In the genomic region with DNA sequence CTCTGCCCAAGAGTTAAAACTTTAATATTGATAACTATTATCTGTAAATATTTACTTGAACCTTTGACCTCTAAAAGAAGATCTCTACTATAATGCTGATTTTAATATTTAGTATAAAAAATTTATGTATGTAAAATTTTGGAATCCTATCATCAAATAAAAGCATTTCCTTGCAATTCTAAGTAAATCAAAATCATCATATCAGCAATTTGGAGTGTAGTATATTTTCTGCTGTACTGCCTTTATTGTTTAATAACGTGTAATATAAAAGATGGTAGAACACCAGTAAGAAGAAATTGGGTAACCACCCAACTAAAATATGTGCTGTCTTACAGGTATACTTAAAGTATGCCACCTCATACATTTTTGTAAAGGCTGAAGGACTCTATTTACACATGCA, we compare ENCODE assay signal across 24 cellular contexts.
"Had no signal": no experiment of that assay in that cellular context is flagged by ENCODE, and none has a peak within 500 bp of the region (broad histone marks: within the 10 kb centered on the region; RNA-seq: fewer than 3 reads in every experiment).

No MANE protein-coding gene starts in this region.

- H3K4me3 ChIP-seq: left ventricle myocardium inferior, lung, mucosa of descending colon, pancreas, right atrium auricular region, skin epidermis, stomach, testis, thyroid gland, transverse colon, upper lobe of left lung, vagina had no signal

- FAIRE-seq: kidney, pancreas had no signal

- H3K4me1 ChIP-seq: pancreas, right atrium auricular region, testis, upper lobe of left lung, vagina had no signal

- H3K27ac ChIP-seq: left ventricle myocardium inferior, pancreas, right atrium auricular region, skin epidermis, stomach, testis, thyroid gland, transverse colon, upper lobe of left lung, vagina had no signal

- ATAC-seq: mucosa of descending colon; naive thymus-derived CD4-positive, alpha-beta T cell; natural killer cell treated with Interleukin-12 subunit alpha and Interleukin-12 subunit beta and Interleukin-15 and Interleukin-18, amount 100 ng/mL, for 72 hours; pancreas; sciatic nerve; stimulated activated naive B cell treated with anti-CD40 and anti-IgM and Interleukin-4, amounts not matched to agents 10 μg/mL and 1 μg/mL and 100 μg/mL, for 72 hours; stimulated activated naive CD8-positive, alpha-beta T cell treated with anti-CD3 and anti-CD28 coated beads, Interleukin-15, Interleukin-2, amounts not matched to agents 100 U/mL and 50 U/mL, for 24 hours had no signal

- DNase-seq: hippocampal formation; kidney; left ventricle myocardium inferior; midbrain; mucosa of descending colon; naive thymus-derived CD4-positive, alpha-beta T cell; pancreas; stimulated activated CD4-positive, alpha-beta T cell treated with anti-CD3 and anti-CD28 coated beads, Interleukin-12 subunit alpha, Interleukin-12 subunit beta, amount 100 ng/mL, for 4 hours; stimulated activated CD4-positive, alpha-beta T cell treated with anti-CD3 and anti-CD28 coated beads, Interleukin-15, amount 100 ng/mL, for 24 hours; stimulated activated CD4-positive, alpha-beta T cell treated with anti-CD3 and anti-CD28 coated beads, Interleukin-2, amount 100 ng/mL, for 24 hours; stimulated activated CD4-positive, alpha-beta T cell treated with anti-CD3 and anti-CD28 coated beads, Interleukin-4, amount 100 ng/mL, for 1 hour; stimulated activated naive B cell treated with anti-CD40 and anti-IgM and Interleukin-4, amounts not matched to agents 10 μg/mL and 1 μg/mL and 100 μg/mL, for 72 hours; stimulated activated naive CD8-positive, alpha-beta T cell treated with anti-CD3 and anti-CD28 coated beads, Interleukin-15, Interleukin-2, amounts not matched to agents 100 U/mL and 50 U/mL, for 24 hours; stomach; testis; thyroid gland; transverse colon had no signal

- H3K9me3 ChIP-seq: left ventricle myocardium inferior, mucosa of descending colon, pancreas, right atrium auricular region, stomach, testis, thyroid gland, transverse colon, upper lobe of left lung, vagina had no signal
